ENCODE assay signal across 24 cellular contexts in genomic region chr1:94705755-94706154, GRCh38.
A peak's percentile ranks its signal among the peaks of the same experiment; 100 is the strongest.
DNase-seq lines count a peak whose midpoint lies in the region; ATAC-seq and TF ChIP-seq lines count a peak whose summit lies in the region.
"Had no signal": no experiment of that assay in that cellular context is flagged by ENCODE, and none has a peak within 500 bp of the region (broad histone marks: within the 10 kb centered on the region; RNA-seq: fewer than 3 reads in every experiment).

No MANE protein-coding gene starts in this region.

- ATAC-seq in HG02970 (IDR thresholded peaks at IDR 0.05; ENCODE audit: low FRiP score, unreplicated experiment) = no peak
- ATAC-seq: stimulated activated effector memory CD8-positive, alpha-beta T cell treated with anti-CD3 and anti-CD28 coated beads, Interleukin-12 subunit alpha, Interleukin-12 subunit beta, amount 100 ng/mL, for 72 hours had no signal

- H2AK5ac ChIP-seq in mesenchymal stem cell (ENCODE audit: low read length, severe bottlenecking) = peak overlapping the region; percentile 31

- no peak overlapping the region for H3K23ac ChIP-seq in mesenchymal stem cell (ENCODE audit: low read length in 2 of 2)

- no peaks in the 10 kb centered on the region for H3K36me3 ChIP-seq in HEK293 (ENCODE audit: control insufficient read depth in 2 of 2, insufficient read depth in 1 of 2, low read length in 2 of 2)
- H3K36me3 ChIP-seq in mesenchymal stem cell (ENCODE audit: control insufficient read depth in 1 of 2, insufficient read depth in 2 of 2, low read depth in 1 of 2, low read length in 2 of 2) = no peaks in the 10 kb centered on the region
- H3K36me3 ChIP-seq: BLaER1 had no signal

- H2BK12ac ChIP-seq in mesenchymal stem cell (ENCODE audit: low read length in 2 of 2) = peak overlapping the region in 1 of 2 experiments; percentile 57

- no peak overlapping the region for H2AFZ ChIP-seq in mesenchymal stem cell (ENCODE audit: low read depth, low read length)

- peak overlapping the region in 1 of 2 experiments; percentile 17 for H3K4ac ChIP-seq in mesenchymal stem cell (ENCODE audit: low read depth in 1 of 2, low read length in 2 of 2)

- H3K27me3 ChIP-seq in mesenchymal stem cell (ENCODE audit: control insufficient read depth in 1 of 2, insufficient read depth in 1 of 2, low read length in 2 of 2) = no peaks in the 10 kb centered on the region
- H3K27me3 ChIP-seq: BLaER1 had no signal

- WGBS in mesenchymal stem cell = 34% methylated on average over 3 of the region's 3 CpGs

- no peak overlapping the region for H3K4me2 ChIP-seq in mesenchymal stem cell (ENCODE audit: low read length, poor library complexity, severe bottlenecking)
- H3K4me2 ChIP-seq: BLaER1 had no signal

- no peak overlapping the region for H2BK15ac ChIP-seq in mesenchymal stem cell (ENCODE audit: low read depth, poor library complexity, severe bottlenecking)

- H3K14ac ChIP-seq in mesenchymal stem cell (ENCODE audit: low read length in 2 of 2) = no peak overlapping the region

- no peak overlapping the region for H3K9ac ChIP-seq in mesenchymal stem cell (ENCODE audit: low read length)
- H3K9ac ChIP-seq: BLaER1 had no signal

- H3K79me1 ChIP-seq in mesenchymal stem cell (replicated peaks; ENCODE audit: low read length, poor library complexity, severe bottlenecking) = no peaks in the 10 kb centered on the region

- DNase-seq in AG08395 (ENCODE audit: low spot score) (peak; percentile 28), astrocyte of the cerebellum (ENCODE audit: low read depth) (peak; percentile 59), mesenchymal stem cell (no peak), NCI-H526 treated with DMSO at 0.1 percent for 48 hours (lab: John Stamatoyannopoulos, UW) (no peak), NCI-H2029 (lab: John Stamatoyannopoulos, UW) (no peak)
- DNase-seq in activated CD4-positive, alpha-beta T cell treated with anti-CD3 and anti-CD28 coated beads, Interleukin-2, amount 50 U/mL, for 4 hours = no peak
- DNase-seq: activated CD4-positive, alpha-beta T cell treated with anti-CD3 and anti-CD28 coated beads, Interleukin-2, amount 50 U/mL, for 1 hour; activated naive CD4-positive, alpha-beta T cell treated with anti-CD3 and anti-CD28 coated beads, Interleukin-2, amount 10 ng/mL, durations not matched to agents 7 days and 5 days; amygdala; COR-L47; DND-41; endodermal cell; H7; kidney; NCI-H2171; small intestine; stimulated activated CD4-positive, alpha-beta T cell treated with anti-CD3 and anti-CD28 coated beads, Interleukin-2, amount 100 ng/mL, for 48 hours; substantia nigra; T-helper 9 cell had no signal

- in situ Hi-C loops in astrocyte of the cerebellum (cut with HindIII; ENCODE audit: low sequenced_read_pairs) = no loop called here

- peak overlapping the region in 1 of 2 experiments; percentile 50 for H3K18ac ChIP-seq in mesenchymal stem cell (ENCODE audit: low read depth in 1 of 2, low read length in 2 of 2)

- TF ChIP-seq CTCF in HEK293 (tag by site-specific recombination; IDR thresholded peaks at IDR 0.05) (no peak), astrocyte of the cerebellum (IDR thresholded peaks at IDR 0.05; ENCODE audit: low read depth, low read length, missing control alignments) (no peak)

- H3K4me1 ChIP-seq in HEK293 (ENCODE audit: control insufficient read depth, insufficient read depth, low read length) (no peaks in the 10 kb centered on the region), mesenchymal stem cell (ENCODE audit: control insufficient read depth, insufficient read depth, low read depth, low read length) (peaks cover 16% of the 10 kb centered on the region)

- H3K27ac ChIP-seq in HEK293 (ENCODE audit: extremely low read depth, low read depth, low read length) (no peak overlapping the region), mesenchymal stem cell (ENCODE audit: low read length, poor library complexity, severe bottlenecking) (no peak overlapping the region)
- H3K27ac ChIP-seq: BLaER1 had no signal

- peak overlapping the region; percentile 29 for H4K91ac ChIP-seq in mesenchymal stem cell (ENCODE audit: low read length)

- no peak overlapping the region for H3K4me3 ChIP-seq in HEK293 (ENCODE audit: low read depth, low read length)
- H3K4me3 ChIP-seq in astrocyte of the cerebellum (ENCODE audit: low read depth, low read length) = no peak overlapping the region
- H3K4me3 ChIP-seq in mesenchymal stem cell (ENCODE audit: insufficient read depth in 1 of 2, low read depth in 1 of 2, low read length in 2 of 2) = no peak overlapping the region
- H3K4me3 ChIP-seq: BLaER1, lung had no signal

- H2BK120ac ChIP-seq in mesenchymal stem cell (ENCODE audit: low read depth, low read length) = no peak overlapping the region

- no peak overlapping the region for H2BK5ac ChIP-seq in mesenchymal stem cell (ENCODE audit: low read depth, low read length, poor library complexity, severe bottlenecking)

- H4K8ac ChIP-seq in mesenchymal stem cell (ENCODE audit: low read length) = peak overlapping the region; percentile 32

- POLR2A ChIA-PET in HEK293 (lab: Yijun Ruan, JAX) = no interaction called here

- no peaks in the 10 kb centered on the region for H3K9me3 ChIP-seq in HEK293 (ENCODE audit: control insufficient read depth, insufficient read depth, low read depth, low read length)
- no peaks in the 10 kb centered on the region for H3K9me3 ChIP-seq in mesenchymal stem cell (ENCODE audit: control insufficient read depth, low read length)
- H3K9me3 ChIP-seq: BLaER1 had no signal

- CTCF ChIA-PET in HEK293 (lab: Yijun Ruan, JAX) = no interaction called here

TF ChIP-seq in HEK293, 187 proteins besides CTCF, POLR2A, EP300 and RAD21:
- TF ChIP-seq ZNF214 (tag by site-specific recombination; IDR thresholded peaks at IDR 0.05; ENCODE audit: borderline replicate concordance) (no peak), SCRT1 (tag by site-specific recombination; IDR thresholded peaks at IDR 0.05; ENCODE audit: borderline replicate concordance) (0 out of 2 replicates have a peak, but pooled peaks have one; percentile 35)

Comparison
In these comparisons a context has a peak if more than half of its experiments do, and no peak if none do; other contexts are left out.
1. DNase-seq: peak in AG08395 (single experiment) and astrocyte of the cerebellum (single experiment); none in mesenchymal stem cell (single experiment), NCI-H526 treated with DMSO at 0.1 percent for 48 hours (single experiment), NCI-H2029 (single experiment) and activated CD4-positive, alpha-beta T cell treated with anti-CD3 and anti-CD28 coated beads, Interleukin-2, amount 50 U/mL, for 4 hours (0 of 2).